In the genomic region with DNA sequence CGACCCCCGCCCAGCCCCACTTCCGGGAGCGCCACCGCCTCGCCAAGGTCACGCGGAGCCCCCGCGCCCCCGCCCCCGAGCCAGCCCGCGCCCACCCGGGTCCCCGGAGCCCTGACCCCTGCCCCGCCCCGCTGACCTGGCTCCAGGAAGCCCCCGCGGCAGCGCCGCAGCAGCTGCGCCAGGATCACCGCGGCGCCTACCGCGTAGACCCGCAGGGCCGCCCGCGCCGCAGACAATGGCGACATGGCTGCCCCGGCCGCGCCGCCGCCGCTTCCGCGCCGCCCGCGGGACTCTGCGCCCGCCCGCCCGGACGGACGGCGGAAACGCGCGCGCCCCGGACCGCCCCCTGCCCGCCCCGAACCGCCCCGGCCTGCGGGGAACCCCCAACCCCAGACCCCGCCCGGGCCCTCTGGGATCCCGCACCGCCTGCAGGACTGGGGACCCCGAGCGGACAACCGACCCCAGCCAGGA, we compare ENCODE assay signal across 8 cellular contexts. TPM values are rescaled to one million over a fixed set of nuclear protein-coding genes. Genes with fewer than 3 reads are reported as not detected.
DNase-seq lines count a peak whose midpoint lies in the region; ATAC-seq and TF ChIP-seq lines count a peak whose summit lies in the region.

A gene with protein sequence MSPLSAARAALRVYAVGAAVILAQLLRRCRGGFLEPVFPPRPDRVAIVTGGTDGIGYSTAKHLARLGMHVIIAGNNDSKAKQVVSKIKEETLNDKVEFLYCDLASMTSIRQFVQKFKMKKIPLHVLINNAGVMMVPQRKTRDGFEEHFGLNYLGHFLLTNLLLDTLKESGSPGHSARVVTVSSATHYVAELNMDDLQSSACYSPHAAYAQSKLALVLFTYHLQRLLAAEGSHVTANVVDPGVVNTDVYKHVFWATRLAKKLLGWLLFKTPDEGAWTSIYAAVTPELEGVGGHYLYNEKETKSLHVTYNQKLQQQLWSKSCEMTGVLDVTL (minus strand): TSS at position 296 of the 471 bp plus-strand sequence. CDS start 51 bp downstream, at position 245.
A gene (minus strand): TSS at position 296 of the 471 bp plus-strand sequence. CDS start 10,257 bp downstream, outside the sequence.

- CTCF ChIA-PET in HCT116 (lab: Charles Lee): no interaction called here

- peaks cover 44% of the 10 kb centered on the region for H3K79me2 ChIP-seq in HCT116 (ENCODE audit: insufficient read depth, low read length)

- RAD21 ChIA-PET in HCT116 (lab: Charles Lee; ENCODE audit: low non-redundant PET in 1 of 2, low total read pairs in 2 of 2, uncharacterized antibody in 2 of 2, unreplicated experiment in 2 of 2): no interaction called here

- H3K9me3 ChIP-seq in HCT116 (ENCODE audit: control insufficient read depth in 1 of 2, insufficient read depth in 1 of 2, low read depth in 1 of 2, low read length in 2 of 2) (no peaks in the 10 kb centered on the region), adrenal gland (replicated peaks in 1 of 3) (no peaks in the 10 kb centered on the region), iPS-15b (ENCODE audit: control insufficient read depth, insufficient read depth, low read length) (no peaks in the 10 kb centered on the region)

- ATAC-seq in HCT116: peak; percentile 71

- H3K27ac ChIP-seq in HCT116 (ENCODE audit: low read depth, low read length): peak within 1 kb of the TSS; percentile 72; the same call in 1 of the 2 replicates
- peak within 1 kb of the TSS in 4 of 5 donors; percentile 75 to 94 (median 90) for H3K27ac ChIP-seq in adrenal gland

- BruUV-seq in HCT116 (replicated peaks; lab: Mats Ljungman, UMichigan): no TSS peak

- no peaks in the 10 kb centered on the region; a peak in 1 of 4 replicates for H3K36me3 ChIP-seq in HCT116 (ENCODE audit: control insufficient read depth in 1 of 2, insufficient read depth in 2 of 2, low read length in 2 of 2)
- H3K36me3 ChIP-seq in adrenal gland (replicated peaks in 1 of 2): no peaks in the 10 kb centered on the region
- H3K36me3 ChIP-seq in iPS-15b (ENCODE audit: control insufficient read depth, insufficient read depth, low read length): no peaks in the 10 kb centered on the region

- no peaks in the 10 kb centered on the region for H3K9me2 ChIP-seq in HCT116 (ENCODE audit: insufficient read depth)

- H3K9ac ChIP-seq in HCT116 (ENCODE audit: low read length): peak within 1 kb of the TSS; percentile 76
- H3K9ac ChIP-seq in iPS-15b (ENCODE audit: low read depth, low read length): peak within 1 kb of the TSS; percentile 65

- POLR2A ChIA-PET in HCT116 (lab: Charles Lee): no interaction called here

- no peaks in the 10 kb centered on the region for H3K27me3 ChIP-seq in HCT116 (ENCODE audit: insufficient read depth, low read length)
- H3K27me3 ChIP-seq in adrenal gland: no peaks in the 10 kb centered on the region
- H3K27me3 ChIP-seq in iPS-15b (ENCODE audit: control insufficient read depth, insufficient read depth, low read length): no peaks in the 10 kb centered on the region

- TF ChIP-seq RAD21 in HCT116 (IDR thresholded peaks at IDR 0.05; ENCODE audit: low read depth): no peak

- intact Hi-C loops in HCT116 (cut with micrococcal nuclease) (no loop called here), adrenal gland (cut with DNase I) (no loop called here)

- H4K20me1 ChIP-seq in HCT116 (ENCODE audit: insufficient read depth): no peaks in the 10 kb centered on the region

- no peak for TF ChIP-seq CTCF in HCT116 (IDR thresholded peaks at IDR 0.05 in 2 of 3, conservative IDR thresholded peaks at IDR 0.05 in 1 of 3; ENCODE audit: borderline replicate concordance in 1 of 3, insufficient read depth in 1 of 3, low read depth in 2 of 3, low read length in 2 of 3)
- TF ChIP-seq CTCF in adrenal gland (IDR thresholded peaks at IDR 0.05): no peak

- 1% methylated on average over 17 to 70 of the region's 70 CpGs; no CpG with 5 or more reads in 2 of the 4 donors for WGBS in adrenal gland, 4 donors

- TF ChIP-seq POLR2A in HCT116 (IDR thresholded peaks at IDR 0.05; ENCODE audit: borderline replicate concordance, extremely low read depth, insufficient read depth, insufficient read length) (no peak), adrenal gland (IDR thresholded peaks at IDR 0.05) (peak in 1 of 2 donors; percentile 39)

- DNase-seq in Daoy (ENCODE audit: low read depth) (peak; percentile 28), HCT116 (ENCODE audit: low read depth, low spot score) (no peak), adrenal gland (peak in 3 of 7 donors; percentile 29 to 50 (median 34)), ecto neural progenitor cell (ENCODE audit: low spot score) (no peak), NCI-H1092 (lab: John Stamatoyannopoulos, UW) (no peak)
- DNase-seq in stimulated activated CD4-positive, alpha-beta T cell treated with anti-CD3 and anti-CD28 coated beads, Interleukin-12 subunit alpha, Interleukin-12 subunit beta, amount 100 ng/mL, for 24 hours (ENCODE audit: low read depth in 2 of 2): peak; percentile 15 to 37

- peaks cover 3 to 6% of the 10 kb centered on the region in 2 experiments; a peak in 2 of 4 replicates for H3K4me1 ChIP-seq in HCT116 (ENCODE audit: control insufficient read depth in 1 of 2, insufficient read depth in 2 of 2, low read length in 2 of 2)
- H3K4me1 ChIP-seq in adrenal gland (replicated peaks in 1 of 2): peaks cover 23 to 36% of the 10 kb centered on the region in 2 donors
- H3K4me1 ChIP-seq in iPS-15b (ENCODE audit: control insufficient read depth, insufficient read depth, low read length): peaks cover 9% of the 10 kb centered on the region

- H3K4me3 ChIP-seq in HCT116 (replicated peaks in 1 of 2; ENCODE audit: low read depth in 1 of 2, low read length in 2 of 2): peak within 1 kb of the TSS; percentile 61 to 72
- H3K4me3 ChIP-seq in adrenal gland: peak within 1 kb of the TSS; percentile 19 to 99 (median 76)
- H3K4me3 ChIP-seq in iPS-15b (ENCODE audit: low read depth, low read length): peak within 1 kb of the TSS; percentile 70

- H3K4me2 ChIP-seq in HCT116 (ENCODE audit: low read length): peak within 1 kb of the TSS; percentile 75

- H2AFZ ChIP-seq in HCT116 (ENCODE audit: low read depth, low read length, poor library complexity, severe bottlenecking): no peak within 1 kb of the TSS

TF ChIP-seq in HCT116, 20 proteins besides CTCF, POLR2A, EP300 and RAD21:
- TF ChIP-seq YY1 (IDR thresholded peaks at IDR 0.05; ENCODE audit: extremely low read depth, insufficient replicate concordance, low read depth, low read length) (peak; percentile 35), FOSL1 (IDR thresholded peaks at IDR 0.05; ENCODE audit: low read depth) (no peak), POLR2AphosphoS5 (IDR thresholded peaks at IDR 0.05; ENCODE audit: low read depth, low read length) (peak; percentile 49; the same call in 1 of the 2 replicates)
- TF ChIP-seq, protein P1, sequence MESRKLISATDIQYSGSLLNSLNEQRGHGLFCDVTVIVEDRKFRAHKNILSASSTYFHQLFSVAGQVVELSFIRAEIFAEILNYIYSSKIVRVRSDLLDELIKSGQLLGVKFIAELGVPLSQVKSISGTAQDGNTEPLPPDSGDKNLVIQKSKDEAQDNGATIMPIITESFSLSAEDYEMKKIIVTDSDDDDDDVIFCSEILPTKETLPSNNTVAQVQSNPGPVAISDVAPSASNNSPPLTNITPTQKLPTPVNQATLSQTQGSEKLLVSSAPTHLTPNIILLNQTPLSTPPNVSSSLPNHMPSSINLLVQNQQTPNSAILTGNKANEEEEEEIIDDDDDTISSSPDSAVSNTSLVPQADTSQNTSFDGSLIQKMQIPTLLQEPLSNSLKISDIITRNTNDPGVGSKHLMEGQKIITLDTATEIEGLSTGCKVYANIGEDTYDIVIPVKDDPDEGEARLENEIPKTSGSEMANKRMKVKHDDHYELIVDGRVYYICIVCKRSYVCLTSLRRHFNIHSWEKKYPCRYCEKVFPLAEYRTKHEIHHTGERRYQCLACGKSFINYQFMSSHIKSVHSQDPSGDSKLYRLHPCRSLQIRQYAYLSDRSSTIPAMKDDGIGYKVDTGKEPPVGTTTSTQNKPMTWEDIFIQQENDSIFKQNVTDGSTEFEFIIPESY (IDR thresholded peaks at IDR 0.05; ENCODE audit: extremely low read depth, insufficient replicate concordance, low read length): no peak

TF ChIP-seq in PFSK-1, 5 proteins besides CTCF, POLR2A, EP300 and RAD21:
- TF ChIP-seq TAF1 (IDR thresholded peaks at IDR 0.05; ENCODE audit: borderline replicate concordance, insufficient read depth, low read length): peak; percentile 53; the same call in 1 of the 2 replicates
- no peak for TF ChIP-seq FOXP2 (optimal IDR thresholded peaks at IDR 0.05; ENCODE audit: borderline replicate concordance, extremely low read depth, extremely low read length, insufficient read depth)

RNA-seq across cellular contexts. Expression of the first gene that starts in this region (rescaled TPM):
- 7.0 and 12.3 TPM in 2 replicates for total RNA-seq in Daoy (2014; rRNA removed; shearing (Covaris generic))
- total RNA-seq in HCT116 (2021; ENCODE audit: unreplicated experiment): 11.9 TPM
- 14.0 and 15.9 TPM in 2 replicates for polyA plus RNA-seq in HCT116 (2012)
- 46.3 TPM for polyA plus RNA-seq in PFSK-1 (2012; ENCODE audit: insufficient read length, low read depth)
- 10 to 100 TPM; 19.9 to 51.4 (median 27.7) TPM for total RNA-seq in adrenal gland
- 10 to 100 TPM in 1 of 3 donors, 1 to 10 TPM in 2; 6.4 to 68.6 (median 9.4) TPM for polyA plus RNA-seq in adrenal gland

RNA-seq across cellular contexts. Expression of the second gene that starts in this region (rescaled TPM):
- total RNA-seq in Daoy (2014; rRNA removed; shearing (Covaris generic)): 12.3 and 12.9 TPM in 2 replicates
- 21.0 TPM for total RNA-seq in HCT116 (2021; ENCODE audit: unreplicated experiment)
- polyA plus RNA-seq in HCT116 (2012): 10.7 and 11.8 TPM in 2 replicates
- 15.1 TPM for polyA plus RNA-seq in PFSK-1 (2012; ENCODE audit: insufficient read length, low read depth)
- total RNA-seq in adrenal gland: 10 to 100 TPM; 44.0 to 70.5 (median 51.3) TPM
- polyA plus RNA-seq in adrenal gland: 10 to 100 TPM; 10.7 to 42.6 (median 12.2) TPM

Comparison
In these comparisons a context has a peak if more than half of its experiments do, and no peak if none do; other contexts are left out.
1. DNase-seq: peak in Daoy (single experiment) and stimulated activated CD4-positive, alpha-beta T cell treated with anti-CD3 and anti-CD28 coated beads, Interleukin-12 subunit alpha, Interleukin-12 subunit beta, amount 100 ng/mL, for 24 hours (2 of 2); none in HCT116 (single experiment), ecto neural progenitor cell (single experiment) and NCI-H1092 (single experiment).
2. Peak in every context shown above with its lines, with median percentiles within 50 percentile points of each other: H3K4me3 ChIP-seq.